In genomic region chr20:45100563-45101245, GRCh38 we compare ENCODE assay signal across 1 cellular context.
TF ChIP-seq lines count a peak whose summit lies in the region.

Gene KCNS1 (minus strand): TSS chr20:45101127. CDS start chr20:45099236, 1,891 bp downstream.

TF ChIP-seq in GM12878, 131 proteins besides CTCF, POLR2A, EP300 and RAD21:
- TF ChIP-seq SUZ12 (IDR thresholded peaks at IDR 0.05; ENCODE audit: unreplicated experiment): peak; percentile 75
- no peak for TF ChIP-seq PAX5 (IDR thresholded peaks at IDR 0.05; ENCODE audit: borderline replicate concordance, low read depth, low read length)
